In the genomic region with DNA sequence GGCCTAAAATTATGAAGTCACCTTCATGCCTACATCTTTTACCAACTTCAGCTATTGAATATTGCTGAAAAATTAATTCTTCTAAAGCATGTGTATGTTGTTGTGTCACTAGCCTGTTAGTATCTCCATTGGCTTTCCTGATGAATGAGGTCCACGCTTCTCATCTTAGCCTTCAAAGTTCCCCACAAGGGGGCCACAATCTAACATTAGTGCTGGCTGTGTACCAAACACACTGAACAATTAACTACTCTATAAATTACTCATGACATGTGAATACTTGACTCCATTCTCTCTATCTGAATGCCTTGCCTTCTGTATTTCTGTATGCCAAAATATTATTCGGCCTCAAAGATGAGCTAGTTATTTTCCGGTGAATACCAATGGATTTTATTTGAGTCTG, we compare ENCODE assay signal across 8 cellular contexts.
DNase-seq lines count a peak whose midpoint lies in the region; ATAC-seq and TF ChIP-seq lines count a peak whose summit lies in the region.

No MANE protein-coding gene starts in this region.

- H3K9me2 ChIP-seq in OCI-LY1 (ENCODE audit: low read depth, low read length) (no peaks in the 10 kb centered on the region), hepatocyte (replicated peaks; ENCODE audit: insufficient read depth) (no peaks in the 10 kb centered on the region)

- H3K27me3 Mint-ChIP-seq in activated T-helper 1 cell treated with anti-CD3 and anti-CD28 coated beads, Interleukin-12 subunit alpha, Interleukin-12 subunit beta, Interleukin-2, Interleukin-4 antibody, amounts not matched to agents 30 ng/mL and 10 ng/mL and 1 ng/mL, durations not matched to agents 14 hours and 24 hours and 36 hours (ENCODE audit: insufficient read depth), result no peaks in the 10 kb centered on the region
- no peaks in the 10 kb centered on the region for H3K27me3 Mint-ChIP-seq in activated T-cell treated with anti-CD3 and anti-CD28 coated beads, Interleukin-2, amount 50 U/mL, for 24 hours

- H3K4me3 ChIP-seq in OCI-LY1 (ENCODE audit: low read depth, low read length, poor library complexity, severe bottlenecking) (no peak overlapping the region), hepatocyte (no peak overlapping the region)

- intact Hi-C loops in activated T-helper 1 cell treated with anti-CD3 and anti-CD28 coated beads, Interleukin-12 subunit alpha, Interleukin-12 subunit beta, Interleukin-2, Interleukin-4 antibody, amounts not matched to agents 30 ng/mL and 10 ng/mL and 1 ng/mL, durations not matched to agents 14 hours and 24 hours and 36 hours (cut with micrococcal nuclease), result no loop called here

- peak; percentile 76 for DNase-seq in DMS 273 (lab: John Stamatoyannopoulos, UW; ENCODE audit: unreplicated experiment)
- DNase-seq in hepatocyte (ENCODE audit: low spot score), result peak; percentile 41
- no peak for DNase-seq in activated T-helper 1 cell treated with anti-CD3 and anti-CD28 coated beads, Interleukin-12 subunit alpha, Interleukin-12 subunit beta, Interleukin-2, Interleukin-4 antibody, amounts not matched to agents 30 ng/mL and 10 ng/mL and 1 ng/mL, durations not matched to agents 14 hours and 24 hours and 36 hours (ENCODE audit: low spot score)
- DNase-seq in activated T-cell treated with anti-CD3 and anti-CD28 coated beads, Interleukin-2, amount 50 U/mL, for 24 hours, result no peak
- no peak for DNase-seq in activated T-cell treated with anti-CD3 and anti-CD28 coated beads for 4 hours

- no peaks in the 10 kb centered on the region for H4K20me1 ChIP-seq in OCI-LY1 (ENCODE audit: insufficient read depth, low read length)
- no peaks in the 10 kb centered on the region for H4K20me1 ChIP-seq in hepatocyte (ENCODE audit: insufficient read depth, poor library complexity, severe bottlenecking)

- H3K4me1 Mint-ChIP-seq in activated T-helper 1 cell treated with anti-CD3 and anti-CD28 coated beads, Interleukin-12 subunit alpha, Interleukin-12 subunit beta, Interleukin-2, Interleukin-4 antibody, amounts not matched to agents 30 ng/mL and 10 ng/mL and 1 ng/mL, durations not matched to agents 14 hours and 24 hours and 36 hours (ENCODE audit: low read depth), result no peaks in the 10 kb centered on the region
- H3K4me1 Mint-ChIP-seq in activated T-cell treated with anti-CD3 and anti-CD28 coated beads, Interleukin-2, amount 50 U/mL, for 24 hours (ENCODE audit: low read depth), result no peaks in the 10 kb centered on the region

- no peak overlapping the region for H3K9ac ChIP-seq in OCI-LY1 (ENCODE audit: low read length)

- H3K27ac Mint-ChIP-seq in activated T-helper 1 cell treated with anti-CD3 and anti-CD28 coated beads, Interleukin-12 subunit alpha, Interleukin-12 subunit beta, Interleukin-2, Interleukin-4 antibody, amounts not matched to agents 30 ng/mL and 10 ng/mL and 1 ng/mL, durations not matched to agents 14 hours and 24 hours and 36 hours, result no peak overlapping the region
- H3K27ac Mint-ChIP-seq in activated T-cell treated with anti-CD3 and anti-CD28 coated beads, Interleukin-2, amount 50 U/mL, for 24 hours, result no peak overlapping the region

- 81% methylated on average over 3 of the region's 3 CpGs for WGBS in hepatocyte (ENCODE audit: low lambda C conversion rate, missing lambda C conversion rate)

- H3K4me3 Mint-ChIP-seq in activated T-helper 1 cell treated with anti-CD3 and anti-CD28 coated beads, Interleukin-12 subunit alpha, Interleukin-12 subunit beta, Interleukin-2, Interleukin-4 antibody, amounts not matched to agents 30 ng/mL and 10 ng/mL and 1 ng/mL, durations not matched to agents 14 hours and 24 hours and 36 hours, result no peak overlapping the region
- no peak overlapping the region for H3K4me3 Mint-ChIP-seq in activated T-cell treated with anti-CD3 and anti-CD28 coated beads, Interleukin-2, amount 50 U/mL, for 24 hours

- H3K79me2 ChIP-seq in OCI-LY1 (ENCODE audit: insufficient read depth, low read length) (no peaks in the 10 kb centered on the region), hepatocyte (no peaks in the 10 kb centered on the region)

- no peaks in the 10 kb centered on the region for H3K9me3 Mint-ChIP-seq in activated T-helper 1 cell treated with anti-CD3 and anti-CD28 coated beads, Interleukin-12 subunit alpha, Interleukin-12 subunit beta, Interleukin-2, Interleukin-4 antibody, amounts not matched to agents 30 ng/mL and 10 ng/mL and 1 ng/mL, durations not matched to agents 14 hours and 24 hours and 36 hours
- H3K9me3 Mint-ChIP-seq in activated T-cell treated with anti-CD3 and anti-CD28 coated beads, Interleukin-2, amount 50 U/mL, for 24 hours, result no peaks in the 10 kb centered on the region

- H2AFZ ChIP-seq in OCI-LY1 (ENCODE audit: low read length), result no peak overlapping the region
- no peak overlapping the region for H2AFZ ChIP-seq in hepatocyte

- no peaks in the 10 kb centered on the region for H3K9me3 ChIP-seq in OCI-LY1 (ENCODE audit: low read length)
- no peaks in the 10 kb centered on the region for H3K9me3 ChIP-seq in hepatocyte (ENCODE audit: low read depth)

- H3K36me3 ChIP-seq in OCI-LY1 (ENCODE audit: insufficient read depth, low read length), result no peaks in the 10 kb centered on the region
- H3K36me3 ChIP-seq in hepatocyte (replicated peaks; ENCODE audit: insufficient read depth, low read depth), result no peaks in the 10 kb centered on the region

- H3K4me1 ChIP-seq in OCI-LY1 (ENCODE audit: insufficient read depth, low read length, severe bottlenecking) (no peaks in the 10 kb centered on the region), hepatocyte (ENCODE audit: insufficient read depth) (no peaks in the 10 kb centered on the region)

- peak; percentile 57 for ATAC-seq in GM19372 (IDR thresholded peaks at IDR 0.05; ENCODE audit: low read depth, unreplicated experiment)
- ATAC-seq in HG02798 (IDR thresholded peaks at IDR 0.05; ENCODE audit: poor library complexity, unreplicated experiment), result no peak

- no peaks in the 10 kb centered on the region for H3F3A ChIP-seq in OCI-LY1 (ENCODE audit: insufficient read depth, low read length)

- TF ChIP-seq CTCF in OCI-LY1 (IDR thresholded peaks at IDR 0.05; ENCODE audit: low read length) (peak; percentile 45; the same call in 1 of the 2 replicates), hepatocyte (IDR thresholded peaks at IDR 0.05; ENCODE audit: poor library complexity) (peak; percentile 36)

- no peaks in the 10 kb centered on the region for H3K36me3 Mint-ChIP-seq in activated T-helper 1 cell treated with anti-CD3 and anti-CD28 coated beads, Interleukin-12 subunit alpha, Interleukin-12 subunit beta, Interleukin-2, Interleukin-4 antibody, amounts not matched to agents 30 ng/mL and 10 ng/mL and 1 ng/mL, durations not matched to agents 14 hours and 24 hours and 36 hours (ENCODE audit: low read depth)
- no peaks in the 10 kb centered on the region for H3K36me3 Mint-ChIP-seq in activated T-cell treated with anti-CD3 and anti-CD28 coated beads, Interleukin-2, amount 50 U/mL, for 24 hours (ENCODE audit: low read depth)

- no peak overlapping the region for H3K4me2 ChIP-seq in OCI-LY1 (ENCODE audit: low read length)
- H3K4me2 ChIP-seq in hepatocyte, result no peak overlapping the region

- no peaks in the 10 kb centered on the region for H3K27me3 ChIP-seq in OCI-LY1 (ENCODE audit: insufficient read depth, low read length)
- H3K27me3 ChIP-seq in hepatocyte, result no peaks in the 10 kb centered on the region

- H3K27ac ChIP-seq in OCI-LY1 (ENCODE audit: low read depth, low read length, poor library complexity, severe bottlenecking), result no peak overlapping the region
- no peak overlapping the region for H3K27ac ChIP-seq in hepatocyte

Comparison
In these comparisons a context has a peak if more than half of its experiments do, and no peak if none do; other contexts are left out.
1. DNase-seq: peak in DMS 273 (single experiment) and hepatocyte (single experiment); none in activated T-helper 1 cell treated with anti-CD3 and anti-CD28 coated beads, Interleukin-12 subunit alpha, Interleukin-12 subunit beta, Interleukin-2, Interleukin-4 antibody, amounts not matched to agents 30 ng/mL and 10 ng/mL and 1 ng/mL, durations not matched to agents 14 hours and 24 hours and 36 hours (single experiment), activated T-cell treated with anti-CD3 and anti-CD28 coated beads, Interleukin-2, amount 50 U/mL, for 24 hours (single experiment) and activated T-cell treated with anti-CD3 and anti-CD28 coated beads for 4 hours (single experiment).